In genomic region chr9:127732444-127732843, GRCh38 we compare ENCODE assay signal across 35 cellular contexts. TPM values are rescaled to one million over a fixed set of nuclear protein-coding genes. Genes with fewer than 3 reads are reported as not detected.
"Had no signal": no experiment of that assay in that cellular context is flagged by ENCODE, and none has a peak within 500 bp of the region (broad histone marks: within the 10 kb centered on the region; RNA-seq: fewer than 3 reads in every experiment).

No MANE protein-coding gene starts in this region.

- H3K36me3 Mint-ChIP-seq: mesothelial cell of epicardium; naive B cell; natural killer cell treated with Interleukin-12 subunit alpha and Interleukin-12 subunit beta and Interleukin-15 and Interleukin-18, amount 100 ng/mL, for 72 hours had no signal

- H3K27ac Mint-ChIP-seq: mesothelial cell of epicardium; natural killer cell treated with Interleukin-12 subunit alpha and Interleukin-12 subunit beta and Interleukin-15 and Interleukin-18, amount 100 ng/mL, for 72 hours; progenitor cell of endocrine pancreas; stimulated activated naive CD8-positive, alpha-beta T cell treated with anti-CD3 and anti-CD28 coated beads, Interleukin-15, amount 100 ng/mL, for 72 hours had no signal

- H3K4me1 ChIP-seq: foreskin keratinocyte, parathyroid adenoma had no signal

- H3K27me3 Mint-ChIP-seq: naive B cell; natural killer cell treated with Interleukin-12 subunit alpha and Interleukin-12 subunit beta and Interleukin-15 and Interleukin-18, amount 100 ng/mL, for 72 hours; progenitor cell of endocrine pancreas; stimulated activated naive CD8-positive, alpha-beta T cell treated with anti-CD3 and anti-CD28 coated beads, Interleukin-15, amount 100 ng/mL, for 72 hours had no signal

- ATAC-seq: foreskin keratinocyte; gastroesophageal sphincter; heart right ventricle; left cardiac atrium; left lung; mucosa of descending colon; natural killer cell treated with Interleukin-12 subunit alpha and Interleukin-12 subunit beta and Interleukin-15 and Interleukin-18, amount 100 ng/mL, for 72 hours; sciatic nerve; stimulated activated naive CD8-positive, alpha-beta T cell treated with anti-CD3 and anti-CD28 coated beads, Interleukin-15, amount 100 ng/mL, for 72 hours had no signal

- H3K9me3 ChIP-seq: esophagus muscularis mucosa, gastroesophageal sphincter, heart right ventricle, left lung, mucosa of descending colon, neutrophil, suprapubic skin, transverse colon had no signal

- H3K9ac ChIP-seq: parathyroid adenoma had no signal

- H3K4me3 Mint-ChIP-seq: mesothelial cell of epicardium; natural killer cell treated with Interleukin-12 subunit alpha and Interleukin-12 subunit beta and Interleukin-15 and Interleukin-18, amount 100 ng/mL, for 72 hours; stimulated activated naive CD8-positive, alpha-beta T cell treated with anti-CD3 and anti-CD28 coated beads, Interleukin-15, amount 100 ng/mL, for 72 hours had no signal

- H3K9me3 Mint-ChIP-seq: mesothelial cell of epicardium; naive B cell; natural killer cell treated with Interleukin-12 subunit alpha and Interleukin-12 subunit beta and Interleukin-15 and Interleukin-18, amount 100 ng/mL, for 72 hours; stimulated activated naive CD8-positive, alpha-beta T cell treated with anti-CD3 and anti-CD28 coated beads, Interleukin-15, amount 100 ng/mL, for 72 hours had no signal

- H3K4me2 ChIP-seq: smooth muscle cell had no signal

- H3K27me3 ChIP-seq: esophagus muscularis mucosa, foreskin keratinocyte, gastroesophageal sphincter, heart right ventricle, left lung, neutrophil, suprapubic skin, transverse colon had no signal

- H3K27ac ChIP-seq: coronary artery, esophagus muscularis mucosa, foreskin keratinocyte, gastroesophageal sphincter, heart right ventricle, left lung, neutrophil, parathyroid adenoma, suprapubic skin, transverse colon had no signal

- H3K4me3 ChIP-seq: coronary artery, esophagus muscularis mucosa, gastroesophageal sphincter, heart right ventricle, left lung, mucosa of descending colon, smooth muscle cell, suprapubic skin, transverse colon had no signal

- DNase-seq: dermis blood vessel endothelial cell; effector memory CD4-positive, alpha-beta T cell; foreskin keratinocyte; heart right ventricle; hippocampal formation; left cardiac atrium; left lung; mesenchymal stem cell; mucosa of descending colon; naive B cell; stimulated activated CD4-positive, alpha-beta T cell treated with anti-CD3 and anti-CD28 coated beads, Interleukin-12 subunit alpha, Interleukin-12 subunit beta, amount 100 ng/mL, for 4 hours; stimulated activated CD4-positive, alpha-beta T cell treated with anti-CD3 and anti-CD28 coated beads, Interleukin-1b, Interleukin-23, amount 100 ng/mL, for 48 hours; stimulated activated CD4-positive, alpha-beta T cell treated with anti-CD3 and anti-CD28 coated beads, Interleukin-4, amount 100 ng/mL, for 1 hour; stimulated activated CD8-positive, alpha-beta memory T cell treated with anti-CD3 and anti-CD28 coated beads, Interleukin-4, amount 100 ng/mL, for 48 hours; stimulated activated naive CD4-positive, alpha-beta T cell; stimulated activated naive CD8-positive, alpha-beta T cell treated with anti-CD3 and anti-CD28 coated beads, Interleukin-15, amount 100 ng/mL, for 72 hours; transverse colon had no signal

- H2AFZ ChIP-seq: parathyroid adenoma had no signal

RNA-seq across cellular contexts. Expression of gene TTC16, which starts 16.6 kb away (rescaled TPM):
- total RNA-seq: dermis blood vessel endothelial cell, endothelial cell of umbilical vein, epithelial cell of proximal tubule, foreskin keratinocyte, gastroesophageal sphincter, kidney epithelial cell, lung microvascular endothelial cell, smooth muscle cell, transverse colon, urinary bladder had no signal
- polyA plus RNA-seq: endothelial cell of umbilical vein, fibroblast of lung, foreskin keratinocyte, urinary bladder had no signal

RNA-seq across cellular contexts. Expression of gene CFAP157, which starts 25.7 kb away (rescaled TPM):
- total RNA-seq: dermis blood vessel endothelial cell; endothelial cell of umbilical vein; epithelial cell of proximal tubule; foreskin keratinocyte; kidney epithelial cell; left cardiac atrium; lung microvascular endothelial cell; natural killer cell treated with Interleukin-12 subunit alpha and Interleukin-12 subunit beta and Interleukin-15 and Interleukin-18, amount 100 ng/mL, for 72 hours; osteoblast; smooth muscle cell; transverse colon; urinary bladder had no signal
- polyA plus RNA-seq: fibroblast of lung had no signal

RNA-seq across cellular contexts. Expression of gene SH2D3C, which starts 46.0 kb away (rescaled TPM):
- total RNA-seq: epithelial cell of proximal tubule, fibroblast of lung, smooth muscle cell had no signal
